Comparison of ENCODE assay signal across 8 cellular contexts in genomic region chr2:96538487-96539214, GRCh38. TPM values are rescaled to one million over a fixed set of nuclear protein-coding genes. Genes with fewer than 3 reads are reported as not detected.
DNase-seq lines count a peak whose midpoint lies in the region; ATAC-seq and TF ChIP-seq lines count a peak whose summit lies in the region.

No MANE protein-coding gene starts in this region.

- POLR2A ChIA-PET in GM10248 (lab: Yijun Ruan, JAX) (interaction anchor here (0.7 to 2.0 kb wide), 6 partner anchors 9 to 29 kb away, joined by 3 to 14 read pairs (median 4); no protein-coding TSS in a partner anchor), WTC11 (lab: Charles Lee) (interaction anchor here (1.2 to 2.5 kb wide), 3 partner anchors 9 to 11 kb away, joined by 3 to 9 read pairs (median 4); no protein-coding TSS in a partner anchor)

- H3K27ac ChIP-seq in brain microvascular endothelial cell = no peak overlapping the region

- H3K27me3 Mint-ChIP-seq in WTC11 (ENCODE audit: low read depth) = peaks cover 18% of the 10 kb centered on the region

- peak overlapping the region; percentile 69 for H3K4me3 ChIP-seq in brain microvascular endothelial cell (ENCODE audit: low read depth, low read length)

- TF ChIP-seq CTCF in GM10248 (IDR thresholded peaks at IDR 0.05; ENCODE audit: control extremely low read depth, extremely low read depth, low read depth, missing control alignments) (no peak), WTC11 (IDR thresholded peaks at IDR 0.05) (no peak), brain microvascular endothelial cell (IDR thresholded peaks at IDR 0.05; ENCODE audit: low read depth, low read length, missing control alignments) (no peak)

- CTCF ChIA-PET in GM10248 (lab: Yijun Ruan, JAX) (interaction anchor here (1.5 to 26.6 kb wide), 5 partner anchors 10 to 26 kb away, joined by 3 to 349 read pairs (median 61); partner anchors contain the start of gene NEURL3), WTC11 (lab: Charles Lee) (interaction anchor here (0.5 to 6.7 kb wide), 8 partner anchors 10 to 297 kb away, joined by 3 to 117 read pairs (median 8); no protein-coding TSS in a partner anchor)

- ATAC-seq in WTC11 (peak; percentile 13), HG02852 (IDR thresholded peaks at IDR 0.05; ENCODE audit: unreplicated experiment) (no peak), GM19452 (IDR thresholded peaks at IDR 0.05; ENCODE audit: unreplicated experiment) (no peak), GM18520 (IDR thresholded peaks at IDR 0.05; ENCODE audit: unreplicated experiment) (no peak)

- H3K4me1 Mint-ChIP-seq in WTC11 = peaks cover 44% of the 10 kb centered on the region

- H3K27me3 ChIP-seq in brain microvascular endothelial cell (replicated peaks) = no peaks in the 10 kb centered on the region

- H3K9me3 Mint-ChIP-seq in WTC11 = no peaks in the 10 kb centered on the region

- peak; percentile 51 for DNase-seq in GM10248 (ENCODE audit: extremely low spot score)
- DNase-seq in WTC11 (ENCODE audit: low spot score) = peak; percentile 86
- DNase-seq in brain microvascular endothelial cell = peak; percentile 47
- peak; percentile 85 for DNase-seq in left kidney (ENCODE audit: low read depth, low spot score)
- peak; percentile 79 for DNase-seq in stimulated activated CD4-positive, alpha-beta T cell treated with anti-CD3 and anti-CD28 coated beads, Interleukin-2, amount 100 ng/mL, for 4 hours (ENCODE audit: low read depth)

- peak overlapping the region; percentile 82 for H3K4me3 Mint-ChIP-seq in WTC11

- peak overlapping the region; percentile 84 for H3K27ac Mint-ChIP-seq in WTC11

- H3K36me3 ChIP-seq in brain microvascular endothelial cell (replicated peaks) = peaks cover 2% of the 10 kb centered on the region

- in situ Hi-C loops in brain microvascular endothelial cell (cut with HindIII; ENCODE audit: low pct_ligation_motif_present, low sequenced_read_pairs) = no loop called here

- no peaks in the 10 kb centered on the region for H3K36me3 Mint-ChIP-seq in WTC11

TF ChIP-seq in WTC11, 78 proteins besides CTCF, POLR2A, EP300 and RAD21 (continues in another document):
- TF ChIP-seq ZBTB21 (CRISPR knock-in tag; IDR thresholded peaks at IDR 0.05; ENCODE audit: borderline replicate concordance) (no peak), SMAD3 (CRISPR knock-in tag; IDR thresholded peaks at IDR 0.05; ENCODE audit: borderline replicate concordance) (no peak), ZNF425 (CRISPR knock-in tag; conservative IDR thresholded peaks at IDR 0.05) (no peak), KAT7 (CRISPR knock-in tag; IDR thresholded peaks at IDR 0.05; ENCODE audit: borderline replicate concordance) (0 out of 2 replicates have a peak, but pooled peaks have one; percentile 66), CREB1 (CRISPR knock-in tag; IDR thresholded peaks at IDR 0.05) (no peak), ARID4B (CRISPR knock-in tag; IDR thresholded peaks at IDR 0.05; ENCODE audit: borderline replicate concordance) (no peak), IRF1 (CRISPR knock-in tag; IDR thresholded peaks at IDR 0.05) (no peak), AFF4 (CRISPR knock-in tag; IDR thresholded peaks at IDR 0.05; ENCODE audit: borderline replicate concordance) (no peak)

RNA-seq across cellular contexts. Expression of gene ARID5A, which starts 2.1 kb away (rescaled TPM):
- 8.5 to 13.9 TPM (median 10.1 TPM) in 3 replicates for total RNA-seq in WTC11 (2021)

RNA-seq across cellular contexts. Expression of gene NEURL3, which starts 33.5 kb away (rescaled TPM):
- not detected in 3 replicates for total RNA-seq in WTC11 (2021)
